ENCODE assay signal across 2 cellular contexts in the genomic region with DNA sequence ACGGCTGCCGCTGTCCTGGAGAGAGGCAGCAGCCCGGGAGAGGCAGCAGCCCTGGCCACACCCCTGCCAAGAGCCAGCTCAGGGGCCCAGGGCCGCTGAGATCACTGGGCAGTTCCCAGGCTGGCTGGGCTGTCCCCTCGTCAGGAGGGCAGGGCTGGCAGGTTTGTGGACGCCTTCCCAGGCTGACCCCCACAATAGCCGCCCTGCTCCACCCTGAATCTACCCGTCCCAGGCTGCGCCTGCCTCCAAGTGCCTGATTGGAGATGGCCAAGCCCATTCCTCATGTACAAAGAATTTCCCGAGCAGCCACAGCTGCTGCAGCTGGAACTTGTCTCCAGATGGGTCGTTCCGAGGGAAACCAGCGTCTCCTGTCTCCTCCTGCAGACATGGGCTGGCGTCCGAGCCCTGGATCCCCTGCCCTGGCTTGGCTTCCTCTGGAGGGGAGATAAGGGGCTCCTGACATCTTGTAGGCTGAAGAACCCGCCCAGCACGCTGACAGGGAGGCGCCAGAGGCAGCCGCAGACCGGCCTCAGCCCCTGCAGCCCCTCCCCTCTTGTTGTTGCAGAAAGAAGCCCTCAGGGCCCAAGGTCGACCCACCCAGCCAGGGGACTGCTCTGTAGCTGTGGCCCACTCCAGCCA.
TF ChIP-seq lines count a peak whose summit lies in the region.

No MANE protein-coding gene starts in this region.

TF ChIP-seq in GM23338, 12 proteins besides CTCF, POLR2A, EP300 and RAD21 (continued from another document):
- TF ChIP-seq, protein P1, sequence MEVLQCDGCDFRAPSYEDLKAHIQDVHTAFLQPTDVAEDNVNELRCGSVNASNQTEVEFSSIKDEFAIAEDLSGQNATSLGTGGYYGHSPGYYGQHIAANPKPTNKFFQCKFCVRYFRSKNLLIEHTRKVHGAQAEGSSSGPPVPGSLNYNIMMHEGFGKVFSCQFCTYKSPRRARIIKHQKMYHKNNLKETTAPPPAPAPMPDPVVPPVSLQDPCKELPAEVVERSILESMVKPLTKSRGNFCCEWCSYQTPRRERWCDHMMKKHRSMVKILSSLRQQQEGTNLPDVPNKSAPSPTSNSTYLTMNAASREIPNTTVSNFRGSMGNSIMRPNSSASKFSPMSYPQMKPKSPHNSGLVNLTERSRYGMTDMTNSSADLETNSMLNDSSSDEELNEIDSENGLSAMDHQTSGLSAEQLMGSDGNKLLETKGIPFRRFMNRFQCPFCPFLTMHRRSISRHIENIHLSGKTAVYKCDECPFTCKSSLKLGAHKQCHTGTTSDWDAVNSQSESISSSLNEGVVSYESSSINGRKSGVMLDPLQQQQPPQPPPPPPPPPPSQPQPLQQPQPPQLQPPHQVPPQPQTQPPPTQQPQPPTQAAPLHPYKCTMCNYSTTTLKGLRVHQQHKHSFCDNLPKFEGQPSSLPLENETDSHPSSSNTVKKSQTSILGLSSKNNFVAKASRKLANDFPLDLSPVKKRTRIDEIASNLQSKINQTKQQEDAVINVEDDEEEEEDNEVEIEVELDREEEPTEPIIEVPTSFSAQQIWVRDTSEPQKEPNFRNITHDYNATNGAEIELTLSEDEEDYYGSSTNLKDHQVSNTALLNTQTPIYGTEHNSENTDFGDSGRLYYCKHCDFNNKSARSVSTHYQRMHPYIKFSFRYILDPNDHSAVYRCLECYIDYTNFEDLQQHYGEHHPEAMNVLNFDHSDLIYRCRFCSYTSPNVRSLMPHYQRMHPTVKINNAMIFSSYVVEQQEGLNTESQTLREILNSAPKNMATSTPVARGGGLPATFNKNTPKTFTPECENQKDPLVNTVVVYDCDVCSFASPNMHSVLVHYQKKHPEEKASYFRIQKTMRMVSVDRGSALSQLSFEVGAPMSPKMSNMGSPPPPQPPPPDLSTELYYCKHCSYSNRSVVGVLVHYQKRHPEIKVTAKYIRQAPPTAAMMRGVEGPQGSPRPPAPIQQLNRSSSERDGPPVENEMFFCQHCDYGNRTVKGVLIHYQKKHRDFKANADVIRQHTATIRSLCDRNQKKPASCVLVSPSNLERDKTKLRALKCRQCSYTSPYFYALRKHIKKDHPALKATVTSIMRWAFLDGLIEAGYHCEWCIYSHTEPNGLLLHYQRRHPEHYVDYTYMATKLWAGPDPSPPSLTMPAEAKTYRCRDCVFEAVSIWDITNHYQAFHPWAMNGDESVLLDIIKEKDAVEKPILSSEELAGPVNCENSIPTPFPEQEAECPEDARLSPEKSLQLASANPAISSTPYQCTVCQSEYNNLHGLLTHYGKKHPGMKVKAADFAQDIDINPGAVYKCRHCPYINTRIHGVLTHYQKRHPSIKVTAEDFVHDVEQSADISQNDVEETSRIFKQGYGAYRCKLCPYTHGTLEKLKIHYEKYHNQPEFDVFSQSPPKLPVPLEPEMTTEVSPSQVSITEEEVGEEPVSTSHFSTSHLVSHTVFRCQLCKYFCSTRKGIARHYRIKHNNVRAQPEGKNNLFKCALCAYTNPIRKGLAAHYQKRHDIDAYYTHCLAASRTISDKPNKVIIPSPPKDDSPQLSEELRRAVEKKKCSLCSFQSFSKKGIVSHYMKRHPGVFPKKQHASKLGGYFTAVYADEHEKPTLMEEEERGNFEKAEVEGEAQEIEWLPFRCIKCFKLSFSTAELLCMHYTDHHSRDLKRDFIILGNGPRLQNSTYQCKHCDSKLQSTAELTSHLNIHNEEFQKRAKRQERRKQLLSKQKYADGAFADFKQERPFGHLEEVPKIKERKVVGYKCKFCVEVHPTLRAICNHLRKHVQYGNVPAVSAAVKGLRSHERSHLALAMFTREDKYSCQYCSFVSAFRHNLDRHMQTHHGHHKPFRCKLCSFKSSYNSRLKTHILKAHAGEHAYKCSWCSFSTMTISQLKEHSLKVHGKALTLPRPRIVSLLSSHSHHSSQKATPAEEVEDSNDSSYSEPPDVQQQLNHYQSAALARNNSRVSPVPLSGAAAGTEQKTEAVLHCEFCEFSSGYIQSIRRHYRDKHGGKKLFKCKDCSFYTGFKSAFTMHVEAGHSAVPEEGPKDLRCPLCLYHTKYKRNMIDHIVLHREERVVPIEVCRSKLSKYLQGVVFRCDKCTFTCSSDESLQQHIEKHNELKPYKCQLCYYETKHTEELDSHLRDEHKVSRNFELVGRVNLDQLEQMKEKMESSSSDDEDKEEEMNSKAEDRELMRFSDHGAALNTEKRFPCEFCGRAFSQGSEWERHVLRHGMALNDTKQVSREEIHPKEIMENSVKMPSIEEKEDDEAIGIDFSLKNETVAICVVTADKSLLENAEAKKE (CRISPR knock-in tag; IDR thresholded peaks at IDR 0.05): no peak
- no peak for TF ChIP-seq POLR2AphosphoS5 (IDR thresholded peaks at IDR 0.05; ENCODE audit: low read depth)

TF ChIP-seq in K562, 482 proteins besides CTCF, POLR2A, EP300 and RAD21 (continued from another document and continues in another):
- TF ChIP-seq, protein P2, sequence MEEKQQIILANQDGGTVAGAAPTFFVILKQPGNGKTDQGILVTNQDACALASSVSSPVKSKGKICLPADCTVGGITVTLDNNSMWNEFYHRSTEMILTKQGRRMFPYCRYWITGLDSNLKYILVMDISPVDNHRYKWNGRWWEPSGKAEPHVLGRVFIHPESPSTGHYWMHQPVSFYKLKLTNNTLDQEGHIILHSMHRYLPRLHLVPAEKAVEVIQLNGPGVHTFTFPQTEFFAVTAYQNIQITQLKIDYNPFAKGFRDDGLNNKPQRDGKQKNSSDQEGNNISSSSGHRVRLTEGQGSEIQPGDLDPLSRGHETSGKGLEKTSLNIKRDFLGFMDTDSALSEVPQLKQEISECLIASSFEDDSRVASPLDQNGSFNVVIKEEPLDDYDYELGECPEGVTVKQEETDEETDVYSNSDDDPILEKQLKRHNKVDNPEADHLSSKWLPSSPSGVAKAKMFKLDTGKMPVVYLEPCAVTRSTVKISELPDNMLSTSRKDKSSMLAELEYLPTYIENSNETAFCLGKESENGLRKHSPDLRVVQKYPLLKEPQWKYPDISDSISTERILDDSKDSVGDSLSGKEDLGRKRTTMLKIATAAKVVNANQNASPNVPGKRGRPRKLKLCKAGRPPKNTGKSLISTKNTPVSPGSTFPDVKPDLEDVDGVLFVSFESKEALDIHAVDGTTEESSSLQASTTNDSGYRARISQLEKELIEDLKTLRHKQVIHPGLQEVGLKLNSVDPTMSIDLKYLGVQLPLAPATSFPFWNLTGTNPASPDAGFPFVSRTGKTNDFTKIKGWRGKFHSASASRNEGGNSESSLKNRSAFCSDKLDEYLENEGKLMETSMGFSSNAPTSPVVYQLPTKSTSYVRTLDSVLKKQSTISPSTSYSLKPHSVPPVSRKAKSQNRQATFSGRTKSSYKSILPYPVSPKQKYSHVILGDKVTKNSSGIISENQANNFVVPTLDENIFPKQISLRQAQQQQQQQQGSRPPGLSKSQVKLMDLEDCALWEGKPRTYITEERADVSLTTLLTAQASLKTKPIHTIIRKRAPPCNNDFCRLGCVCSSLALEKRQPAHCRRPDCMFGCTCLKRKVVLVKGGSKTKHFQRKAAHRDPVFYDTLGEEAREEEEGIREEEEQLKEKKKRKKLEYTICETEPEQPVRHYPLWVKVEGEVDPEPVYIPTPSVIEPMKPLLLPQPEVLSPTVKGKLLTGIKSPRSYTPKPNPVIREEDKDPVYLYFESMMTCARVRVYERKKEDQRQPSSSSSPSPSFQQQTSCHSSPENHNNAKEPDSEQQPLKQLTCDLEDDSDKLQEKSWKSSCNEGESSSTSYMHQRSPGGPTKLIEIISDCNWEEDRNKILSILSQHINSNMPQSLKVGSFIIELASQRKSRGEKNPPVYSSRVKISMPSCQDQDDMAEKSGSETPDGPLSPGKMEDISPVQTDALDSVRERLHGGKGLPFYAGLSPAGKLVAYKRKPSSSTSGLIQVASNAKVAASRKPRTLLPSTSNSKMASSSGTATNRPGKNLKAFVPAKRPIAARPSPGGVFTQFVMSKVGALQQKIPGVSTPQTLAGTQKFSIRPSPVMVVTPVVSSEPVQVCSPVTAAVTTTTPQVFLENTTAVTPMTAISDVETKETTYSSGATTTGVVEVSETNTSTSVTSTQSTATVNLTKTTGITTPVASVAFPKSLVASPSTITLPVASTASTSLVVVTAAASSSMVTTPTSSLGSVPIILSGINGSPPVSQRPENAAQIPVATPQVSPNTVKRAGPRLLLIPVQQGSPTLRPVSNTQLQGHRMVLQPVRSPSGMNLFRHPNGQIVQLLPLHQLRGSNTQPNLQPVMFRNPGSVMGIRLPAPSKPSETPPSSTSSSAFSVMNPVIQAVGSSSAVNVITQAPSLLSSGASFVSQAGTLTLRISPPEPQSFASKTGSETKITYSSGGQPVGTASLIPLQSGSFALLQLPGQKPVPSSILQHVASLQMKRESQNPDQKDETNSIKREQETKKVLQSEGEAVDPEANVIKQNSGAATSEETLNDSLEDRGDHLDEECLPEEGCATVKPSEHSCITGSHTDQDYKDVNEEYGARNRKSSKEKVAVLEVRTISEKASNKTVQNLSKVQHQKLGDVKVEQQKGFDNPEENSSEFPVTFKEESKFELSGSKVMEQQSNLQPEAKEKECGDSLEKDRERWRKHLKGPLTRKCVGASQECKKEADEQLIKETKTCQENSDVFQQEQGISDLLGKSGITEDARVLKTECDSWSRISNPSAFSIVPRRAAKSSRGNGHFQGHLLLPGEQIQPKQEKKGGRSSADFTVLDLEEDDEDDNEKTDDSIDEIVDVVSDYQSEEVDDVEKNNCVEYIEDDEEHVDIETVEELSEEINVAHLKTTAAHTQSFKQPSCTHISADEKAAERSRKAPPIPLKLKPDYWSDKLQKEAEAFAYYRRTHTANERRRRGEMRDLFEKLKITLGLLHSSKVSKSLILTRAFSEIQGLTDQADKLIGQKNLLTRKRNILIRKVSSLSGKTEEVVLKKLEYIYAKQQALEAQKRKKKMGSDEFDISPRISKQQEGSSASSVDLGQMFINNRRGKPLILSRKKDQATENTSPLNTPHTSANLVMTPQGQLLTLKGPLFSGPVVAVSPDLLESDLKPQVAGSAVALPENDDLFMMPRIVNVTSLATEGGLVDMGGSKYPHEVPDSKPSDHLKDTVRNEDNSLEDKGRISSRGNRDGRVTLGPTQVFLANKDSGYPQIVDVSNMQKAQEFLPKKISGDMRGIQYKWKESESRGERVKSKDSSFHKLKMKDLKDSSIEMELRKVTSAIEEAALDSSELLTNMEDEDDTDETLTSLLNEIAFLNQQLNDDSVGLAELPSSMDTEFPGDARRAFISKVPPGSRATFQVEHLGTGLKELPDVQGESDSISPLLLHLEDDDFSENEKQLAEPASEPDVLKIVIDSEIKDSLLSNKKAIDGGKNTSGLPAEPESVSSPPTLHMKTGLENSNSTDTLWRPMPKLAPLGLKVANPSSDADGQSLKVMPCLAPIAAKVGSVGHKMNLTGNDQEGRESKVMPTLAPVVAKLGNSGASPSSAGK (IDR thresholded peaks at IDR 0.05): no peak
- TF ChIP-seq CTBP1 (IDR thresholded peaks at IDR 0.05; ENCODE audit: borderline replicate concordance) (peak; percentile 11; the same call in 1 of the 2 replicates), MEF2A (IDR thresholded peaks at IDR 0.05; ENCODE audit: control insufficient read depth, low read depth, low read length) (no peak), HDAC1 (IDR thresholded peaks at IDR 0.05) (0 out of 4 replicates have a peak, but pooled peaks of 1 of the 2 experiments have one; percentile 14), FOXA3 (CRISPR knock-in tag; conservative IDR thresholded peaks at IDR 0.05 in 1 of 2, IDR thresholded peaks at IDR 0.05 in 1 of 2) (no peak), CBFA2T3 (IDR thresholded peaks at IDR 0.05) (peak; percentile 67), RCOR1 (IDR thresholded peaks at IDR 0.05; ENCODE audit: borderline replicate concordance in 1 of 2, low read depth in 2 of 2, low read length in 2 of 2) (0 out of 4 replicates have a peak, but pooled peaks have one; percentile 7 to 16), HDAC2 (IDR thresholded peaks at IDR 0.05) (no peak), ATF1 (CRISPR knock-in tag; IDR thresholded peaks at IDR 0.05) (no peak), ATF1 (tag; IDR thresholded peaks at IDR 0.05) (0 out of 2 replicates have a peak, but pooled peaks have one; percentile 30), MAZ (CRISPR knock-in tag; conservative IDR thresholded peaks at IDR 0.05 in 1 of 2, IDR thresholded peaks at IDR 0.05 in 1 of 2) (peak in 1 of 2 experiments; percentile 49; a peak in 1 of 4 replicates), ZNF347 (CRISPR knock-in tag; IDR thresholded peaks at IDR 0.05; ENCODE audit: low read depth) (no peak), HNRNPL (IDR thresholded peaks at IDR 0.05; ENCODE audit: low read depth, low read length) (no peak)
- TF ChIP-seq, protein P3, sequence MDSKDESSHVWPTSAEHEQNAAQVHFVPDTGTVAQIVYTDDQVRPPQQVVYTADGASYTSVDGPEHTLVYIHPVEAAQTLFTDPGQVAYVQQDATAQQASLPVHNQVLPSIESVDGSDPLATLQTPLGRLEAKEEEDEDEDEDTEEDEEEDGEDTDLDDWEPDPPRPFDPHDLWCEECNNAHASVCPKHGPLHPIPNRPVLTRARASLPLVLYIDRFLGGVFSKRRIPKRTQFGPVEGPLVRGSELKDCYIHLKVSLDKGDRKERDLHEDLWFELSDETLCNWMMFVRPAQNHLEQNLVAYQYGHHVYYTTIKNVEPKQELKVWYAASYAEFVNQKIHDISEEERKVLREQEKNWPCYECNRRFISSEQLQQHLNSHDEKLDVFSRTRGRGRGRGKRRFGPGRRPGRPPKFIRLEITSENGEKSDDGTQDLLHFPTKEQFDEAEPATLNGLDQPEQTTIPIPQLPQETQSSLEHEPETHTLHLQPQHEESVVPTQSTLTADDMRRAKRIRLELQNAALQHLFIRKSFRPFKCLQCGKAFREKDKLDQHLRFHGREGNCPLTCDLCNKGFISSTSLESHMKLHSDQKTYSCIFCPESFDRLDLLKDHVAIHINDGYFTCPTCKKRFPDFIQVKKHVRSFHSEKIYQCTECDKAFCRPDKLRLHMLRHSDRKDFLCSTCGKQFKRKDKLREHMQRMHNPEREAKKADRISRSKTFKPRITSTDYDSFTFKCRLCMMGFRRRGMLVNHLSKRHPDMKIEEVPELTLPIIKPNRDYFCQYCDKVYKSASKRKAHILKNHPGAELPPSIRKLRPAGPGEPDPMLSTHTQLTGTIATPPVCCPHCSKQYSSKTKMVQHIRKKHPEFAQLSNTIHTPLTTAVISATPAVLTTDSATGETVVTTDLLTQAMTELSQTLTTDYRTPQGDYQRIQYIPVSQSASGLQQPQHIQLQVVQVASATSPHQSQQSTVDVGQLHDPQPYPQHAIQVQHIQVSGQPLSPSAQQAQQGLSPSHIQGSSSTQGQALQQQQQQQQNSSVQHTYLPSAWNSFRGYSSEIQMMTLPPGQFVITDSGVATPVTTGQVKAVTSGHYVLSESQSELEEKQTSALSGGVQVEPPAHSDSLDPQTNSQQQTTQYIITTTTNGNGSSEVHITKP (IDR thresholded peaks at IDR 0.05; ENCODE audit: partially characterized antibody): peak; percentile 55
- TF ChIP-seq, protein P4, sequence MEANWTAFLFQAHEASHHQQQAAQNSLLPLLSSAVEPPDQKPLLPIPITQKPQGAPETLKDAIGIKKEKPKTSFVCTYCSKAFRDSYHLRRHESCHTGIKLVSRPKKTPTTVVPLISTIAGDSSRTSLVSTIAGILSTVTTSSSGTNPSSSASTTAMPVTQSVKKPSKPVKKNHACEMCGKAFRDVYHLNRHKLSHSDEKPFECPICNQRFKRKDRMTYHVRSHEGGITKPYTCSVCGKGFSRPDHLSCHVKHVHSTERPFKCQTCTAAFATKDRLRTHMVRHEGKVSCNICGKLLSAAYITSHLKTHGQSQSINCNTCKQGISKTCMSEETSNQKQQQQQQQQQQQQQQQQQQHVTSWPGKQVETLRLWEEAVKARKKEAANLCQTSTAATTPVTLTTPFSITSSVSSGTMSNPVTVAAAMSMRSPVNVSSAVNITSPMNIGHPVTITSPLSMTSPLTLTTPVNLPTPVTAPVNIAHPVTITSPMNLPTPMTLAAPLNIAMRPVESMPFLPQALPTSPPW (CRISPR knock-in tag; IDR thresholded peaks at IDR 0.05): peak; percentile 17; the same call in 1 of the 2 replicates
- TF ChIP-seq, protein P5, sequence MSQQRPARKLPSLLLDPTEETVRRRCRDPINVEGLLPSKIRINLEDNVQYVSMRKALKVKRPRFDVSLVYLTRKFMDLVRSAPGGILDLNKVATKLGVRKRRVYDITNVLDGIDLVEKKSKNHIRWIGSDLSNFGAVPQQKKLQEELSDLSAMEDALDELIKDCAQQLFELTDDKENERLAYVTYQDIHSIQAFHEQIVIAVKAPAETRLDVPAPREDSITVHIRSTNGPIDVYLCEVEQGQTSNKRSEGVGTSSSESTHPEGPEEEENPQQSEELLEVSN (IDR thresholded peaks at IDR 0.05; ENCODE audit: borderline replicate concordance in 1 of 2, extremely low read depth in 1 of 2, insufficient read depth in 1 of 2, insufficient read length in 1 of 2, low read depth in 1 of 2, low read length in 1 of 2, poor library complexity in 1 of 2, severe bottlenecking in 1 of 2): peak in 1 of 2 experiments; percentile 28
